10 cellular contexts compared by ENCODE assay signal in genomic region chr3:31536417-31536991, GRCh38. TPM values are rescaled to one million over a fixed set of nuclear protein-coding genes. Genes with fewer than 3 reads are reported as not detected.
A peak's percentile ranks its signal among the peaks of the same experiment; 100 is the strongest.
DNase-seq lines count a peak whose midpoint lies in the region; ATAC-seq, FAIRE-seq and TF ChIP-seq lines count a peak whose summit lies in the region.
"Had no signal": no experiment of that assay in that cellular context is flagged by ENCODE, and none has a peak within 500 bp of the region (broad histone marks: within the 10 kb centered on the region; RNA-seq: fewer than 3 reads in every experiment).

No MANE protein-coding gene starts in this region.

- 27% methylated on average over 3 of the region's 3 CpGs for WGBS in HepG2 (ENCODE audit: low lambda C conversion rate)
- 0% methylated on average over 3 of the region's 3 CpGs for WGBS in right lobe of liver (ENCODE audit: insufficient coverage, low coverage, low lambda C conversion rate, missing lambda C conversion rate)
- WGBS in hepatocyte (ENCODE audit: low lambda C conversion rate, missing lambda C conversion rate), result 23% methylated on average over 3 of the region's 3 CpGs

- peaks cover 69% of the 10 kb centered on the region for H3K4me1 Mint-ChIP-seq in activated B cell treated with CpG ODN at 0.5 μM for 24 hours

- BruUV-seq in HepG2 (replicated peaks; lab: Mats Ljungman, UMichigan), result no TSS peak

- in situ Hi-C loops in HepG2 (cut with HindIII; ENCODE audit: extremely low pct_ligation_motif_present, low pct_unique_long_range_greater_than_20kb), result no loop called here

- FAIRE-seq in HepG2 (lab: Jason Lieb, UNC), result no peak
- FAIRE-seq: colon had no signal

- peaks cover 13% of the 10 kb centered on the region for H3K36me3 Mint-ChIP-seq in activated B cell treated with CpG ODN at 0.5 μM for 24 hours (ENCODE audit: low read depth)

- TF ChIP-seq CTCF in HepG2 (CRISPR knock-in tag; IDR thresholded peaks at IDR 0.05) (no peak), right lobe of liver (IDR thresholded peaks at IDR 0.05) (no peak), activated B cell treated with CpG ODN at 0.5 μM for 24 hours (IDR thresholded peaks at IDR 0.05) (no peak), hepatocyte (IDR thresholded peaks at IDR 0.05; ENCODE audit: poor library complexity) (no peak)

- H3K79me2 ChIP-seq in HepG2 (ENCODE audit: insufficient read depth, low read length) (peaks cover 88% of the 10 kb centered on the region), hepatocyte (peaks cover 83% of the 10 kb centered on the region)

- H3K4me3 ChIP-seq in HepG2 (replicated peaks in 1 of 3; ENCODE audit: insufficient read depth in 1 of 3, low read depth in 2 of 3, low read length in 3 of 3) (peak overlapping the region; percentile 28 to 91 (median 49); a peak in 5 of 6 replicates), right lobe of liver (no peak overlapping the region), hepatocyte (no peak overlapping the region)

- CTCF ChIA-PET in HepG2 (lab: Yijun Ruan, JAX; ENCODE audit: low intra/inter-chr PET ratio, low total read pairs) (no interaction called here), activated B cell treated with CpG ODN at 0.5 μM for 24 hours (lab: Charles Lee) (no interaction called here), HEK293T (lab: Yijun Ruan, JAX) (interaction anchor here (1.0 kb wide), 1 partner anchor 9 kb away, joined by 4 read pairs; no protein-coding TSS in a partner anchor)

- no peak for TF ChIP-seq EP300 in HepG2 (IDR thresholded peaks at IDR 0.05; ENCODE audit: low read depth in 2 of 2, low read length in 2 of 2)
- TF ChIP-seq EP300 in HepG2 (CRISPR knock-in tag; IDR thresholded peaks at IDR 0.05; ENCODE audit: borderline replicate concordance), result no peak

- H3K36me3 ChIP-seq in HepG2 (replicated peaks in 1 of 2; ENCODE audit: control insufficient read depth in 1 of 2, insufficient read depth in 2 of 2, low read length in 2 of 2) (no peaks in the 10 kb centered on the region), right lobe of liver (no peaks in the 10 kb centered on the region), hepatocyte (replicated peaks; ENCODE audit: insufficient read depth, low read depth) (no peaks in the 10 kb centered on the region)

- POLR2A ChIA-PET in HepG2 (lab: Yijun Ruan, JAX) (no interaction called here), activated B cell treated with CpG ODN at 0.5 μM for 24 hours (lab: Charles Lee) (interaction anchor here (0.9 kb wide), 1 partner anchor 9 kb away, joined by 3 read pairs; no protein-coding TSS in a partner anchor), HEK293T (lab: Yijun Ruan, JAX) (no interaction called here)

- DNase-seq in HepG2 (ENCODE audit: low spot score), result no peak
- no peak for DNase-seq in right lobe of liver
- no peak for DNase-seq in activated B cell treated with CpG ODN at 0.5 μM for 24 hours
- no peak for DNase-seq in hepatocyte (ENCODE audit: low spot score)
- DNase-seq in activated gamma-delta T cell treated with Interleukin-2 at 50 U/mL for 16 hours, result no peak
- DNase-seq in HEK293T (ENCODE audit: extremely low spot score), result no peak
- DNase-seq: NCI-H1417 treated with DMSO at 0.1 percent for 48 hours had no signal

- H3K4me1 ChIP-seq in HepG2 (ENCODE audit: insufficient read depth, low read length), result peaks cover 50% of the 10 kb centered on the region
- H3K4me1 ChIP-seq in right lobe of liver, result peaks cover 0 to 49% (median 13%) of the 10 kb centered on the region in 4 donors
- peaks cover 28% of the 10 kb centered on the region for H3K4me1 ChIP-seq in hepatocyte (ENCODE audit: insufficient read depth)

- peak overlapping the region; percentile 31; the same call in 1 of the 2 replicates for H3K9ac ChIP-seq in HepG2 (ENCODE audit: insufficient read depth, low read depth, low read length)

- H2AFZ ChIP-seq in HepG2 (ENCODE audit: low read length) (no peak overlapping the region), hepatocyte (no peak overlapping the region)

- H3K27ac ChIP-seq in HepG2 (ENCODE audit: extremely low read length, insufficient read depth, low read length), result peak overlapping the region; percentile 12
- no peak overlapping the region for H3K27ac ChIP-seq in right lobe of liver
- H3K27ac ChIP-seq in hepatocyte, result peak overlapping the region; percentile 49

- H3K9me3 Mint-ChIP-seq in activated B cell treated with CpG ODN at 0.5 μM for 24 hours, result no peaks in the 10 kb centered on the region

- H3K9me3 ChIP-seq in HepG2 (ENCODE audit: low read length) (no peaks in the 10 kb centered on the region), right lobe of liver (no peaks in the 10 kb centered on the region), hepatocyte (ENCODE audit: low read depth) (no peaks in the 10 kb centered on the region)

- H3K4me2 ChIP-seq in HepG2 (ENCODE audit: low read depth, low read length), result peak overlapping the region; percentile 62
- H3K4me2 ChIP-seq in hepatocyte, result peak overlapping the region; percentile 81

- intact Hi-C loops in HepG2 (cut with micrococcal nuclease; ENCODE audit: unreplicated experiment), result loop anchor here (10.0 kb wide), 1 partner anchor 228 kb away; no protein-coding TSS in a partner anchor
- intact Hi-C loops in right lobe of liver (cut with DNase I), result no loop called here
- intact Hi-C loops in activated B cell treated with CpG ODN at 0.5 μM for 24 hours (cut with micrococcal nuclease), result loop anchor here (10.0 kb wide), 3 partner anchors 448 to 1062 kb away; partner anchors contain the start of genes OSBPL10 and ZNF860

- peaks cover 54% of the 10 kb centered on the region for H4K20me1 ChIP-seq in HepG2 (ENCODE audit: insufficient read depth, low read length)
- peaks cover 58% of the 10 kb centered on the region for H4K20me1 ChIP-seq in hepatocyte (ENCODE audit: insufficient read depth, poor library complexity, severe bottlenecking)

- H3K27me3 Mint-ChIP-seq in activated B cell treated with CpG ODN at 0.5 μM for 24 hours, result no peaks in the 10 kb centered on the region

- TF ChIP-seq POLR2A in HepG2 (IDR thresholded peaks at IDR 0.05; ENCODE audit: insufficient read depth in 1 of 2, low read depth in 2 of 2, low read length in 2 of 2) (no peak), right lobe of liver (IDR thresholded peaks at IDR 0.05) (no peak)

- peak overlapping the region; percentile 58 for H3K4me3 Mint-ChIP-seq in activated B cell treated with CpG ODN at 0.5 μM for 24 hours

- no peak for ATAC-seq in HepG2
- no peak for ATAC-seq in right lobe of liver
- no peak for ATAC-seq in activated B cell treated with CpG ODN at 0.5 μM for 24 hours (ENCODE audit: low read depth)
- ATAC-seq in GM21786 (IDR thresholded peaks at IDR 0.05; ENCODE audit: unreplicated experiment), result no peak
- ATAC-seq in HG03342 (IDR thresholded peaks at IDR 0.05; ENCODE audit: unreplicated experiment), result no peak

- H3K9me2 ChIP-seq in hepatocyte (replicated peaks; ENCODE audit: insufficient read depth), result no peaks in the 10 kb centered on the region

- TF ChIP-seq RAD21 in HepG2 (CRISPR knock-in tag; IDR thresholded peaks at IDR 0.05), result no peak

- H3K27me3 ChIP-seq in HepG2 (ENCODE audit: control insufficient read depth in 1 of 2, insufficient read depth in 2 of 2, low read length in 2 of 2) (no peaks in the 10 kb centered on the region; a peak in 1 of 5 replicates), right lobe of liver (no peaks in the 10 kb centered on the region), hepatocyte (no peaks in the 10 kb centered on the region)

- H3K27ac Mint-ChIP-seq in activated B cell treated with CpG ODN at 0.5 μM for 24 hours, result peak overlapping the region; percentile 56

TF ChIP-seq in HepG2, 621 proteins besides CTCF, POLR2A, EP300 and RAD21 (continues in another document):
- TF ChIP-seq ZSCAN29 (CRISPR knock-in tag; conservative IDR thresholded peaks at IDR 0.05) (no peak), RBAK (CRISPR knock-in tag; IDR thresholded peaks at IDR 0.05) (no peak)

TF ChIP-seq in HEK293T, 16 proteins besides CTCF, POLR2A, EP300 and RAD21 (continues in another document):
- TF ChIP-seq FOXK2 (IDR thresholded peaks at IDR 0.05) (no peak), FOXA1 (IDR thresholded peaks at IDR 0.05) (no peak), BHLHE40 (IDR thresholded peaks at IDR 0.05; ENCODE audit: borderline replicate concordance) (no peak), CTBP1 (IDR thresholded peaks at IDR 0.05; ENCODE audit: borderline replicate concordance) (no peak), TARDBP (IDR thresholded peaks at IDR 0.05) (no peak), ELF4 (IDR thresholded peaks at IDR 0.05) (no peak), SUZ12 (IDR thresholded peaks at IDR 0.05) (no peak), L3MBTL2 (conservative IDR thresholded peaks at IDR 0.05) (no peak), HDGF (IDR thresholded peaks at IDR 0.05; ENCODE audit: borderline replicate concordance) (no peak), LEF1 (IDR thresholded peaks at IDR 0.05; ENCODE audit: borderline replicate concordance) (no peak), ARNT (IDR thresholded peaks at IDR 0.05) (no peak)

RNA-seq across cellular contexts. Expression of gene STT3B, which starts 3.8 kb away (rescaled TPM):
- total RNA-seq in HepG2 (2016; rRNA removed; fragmentation: Illumina TruSeq; extraction: Trizol) (160 and 205 TPM in 2 replicates), right lobe of liver (10 to 100 TPM; 53.8 to 70.9 (median 65.1) TPM), activated B cell treated with CpG ODN at 0.5 μM for 24 hours (62.5 and 66.1 TPM in 2 replicates), hepatocyte (213 and 253 TPM in 2 replicates)
- total RNA-seq in HepG2 (2016; cell fraction: cytosol; rRNA removed; fragmentation: Illumina TruSeq; extraction: Trizol; ENCODE audit: low read depth), result 106 and 107 TPM in 2 replicates
- total RNA-seq in HepG2 (2016; cell fraction: insoluble cytoplasmic fraction; rRNA removed; fragmentation: Illumina TruSeq; extraction: Trizol), result 157 and 195 TPM in 2 replicates
- total RNA-seq in HepG2 (2016; cell fraction: membrane; rRNA removed; fragmentation: Illumina TruSeq; extraction: Trizol), result 71.4 and 88.4 TPM in 2 replicates
- 201 and 264 TPM in 2 replicates for total RNA-seq in HepG2 (2016; cell fraction: nucleus; rRNA removed; fragmentation: Illumina TruSeq; extraction: Trizol)
- polyA plus RNA-seq in HepG2 (2011; rRNA removed) (73.6 and 85.0 TPM in 2 replicates), hepatocyte (97.1 and 101 TPM in 2 replicates)
- 39.4 and 56.2 TPM in 2 replicates for polyA plus RNA-seq in HepG2 (2011; cell fraction: cytosol; rRNA removed)
- polyA plus RNA-seq in HepG2 (2011; cell fraction: nucleus; rRNA removed), result 29.8 and 34.6 TPM in 2 replicates
- 70.0 and 96.2 TPM in 2 replicates for polyA plus RNA-seq in HepG2 (2012)
- 15.6 and 15.8 TPM in 2 replicates for polyA plus RNA-seq in HepG2 (2016; cell fraction: cytosol; fragmentation: Illumina TruSeq; extraction: Trizol; ENCODE audit: low read depth)
- 107 and 116 TPM in 2 replicates for polyA plus RNA-seq in HepG2 (2016; cell fraction: insoluble cytoplasmic fraction; fragmentation: Illumina TruSeq; extraction: Trizol; ENCODE audit: low read depth)
- polyA plus RNA-seq in HepG2 (2016; cell fraction: membrane; fragmentation: Illumina TruSeq; extraction: Trizol; ENCODE audit: low read depth), result 37.8 and 48.6 TPM in 2 replicates
- 192 and 216 TPM in 2 replicates for polyA plus RNA-seq in HepG2 (2016; cell fraction: nucleus; fragmentation: Illumina TruSeq; extraction: Trizol; ENCODE audit: insufficient read depth, low read depth)
- 83.7 and 110 TPM in 2 replicates for polyA minus RNA-seq in HepG2 (2011; rRNA and poly(A)+ RNA removed; ENCODE audit: low replicate concordance)
- 109 and 110 TPM in 2 replicates for polyA minus RNA-seq in HepG2 (2011; cell fraction: cytosol; rRNA and poly(A)+ RNA removed)
- 136 and 160 TPM in 2 replicates for polyA minus RNA-seq in HepG2 (2011; cell fraction: nucleus; rRNA and poly(A)+ RNA removed)

Comparison
In these comparisons a context has a peak if more than half of its experiments do, and no peak if none do; other contexts are left out.
1. H3K27ac ChIP-seq: peak in HepG2 (single experiment) and hepatocyte (single experiment); none in right lobe of liver (0 of 3).
2. H3K4me3 ChIP-seq: peak in HepG2 (3 of 3); none in right lobe of liver (0 of 3) and hepatocyte (single experiment).
3. intact Hi-C loops: an anchor here in HepG2 (10.0 kb wide) and activated B cell treated with CpG ODN at 0.5 μM for 24 hours (10.0 kb wide); none called in right lobe of liver.